In genomic region chr5:132498152-132498551, GRCh38 we compare ENCODE assay signal across 9 cellular contexts. TPM values are rescaled to one million over a fixed set of nuclear protein-coding genes. Genes with fewer than 3 reads are reported as not detected.
DNase-seq lines count a peak whose midpoint lies in the region; ATAC-seq and TF ChIP-seq lines count a peak whose summit lies in the region.
"Had no signal": no experiment of that assay in that cellular context is flagged by ENCODE, and none has a peak within 500 bp of the region (broad histone marks: within the 10 kb centered on the region; RNA-seq: fewer than 3 reads in every experiment).

No MANE protein-coding gene starts in this region.

- CTCF ChIA-PET in activated CD4-positive, alpha-beta T cell treated with anti-CD3 and anti-CD28 coated beads, Interleukin-2, amount 10 ng/mL, durations not matched to agents 7 days and 5 days (lab: Charles Lee): interaction anchor here (0.6 to 10.0 kb wide), 7 partner anchors 8 to 110 kb away, joined by 3 to 147 read pairs (median 5); no protein-coding TSS in a partner anchor

- H3K4me3 Mint-ChIP-seq in activated CD4-positive, alpha-beta T cell treated with anti-CD3 and anti-CD28 coated beads, Interleukin-2, amount 10 ng/mL, durations not matched to agents 7 days and 5 days: no peak overlapping the region

- DNase-seq in activated CD4-positive, alpha-beta T cell treated with anti-CD3 and anti-CD28 coated beads, Interleukin-2, amount 10 ng/mL, durations not matched to agents 7 days and 5 days: no peak
- DNase-seq in activated CD4-positive, alpha-beta T cell treated with anti-CD3 and anti-CD28 coated beads, Interleukin-2, amount 50 U/mL, for 4 hours: no peak
- peak; percentile 15 for DNase-seq in amniotic stem cell (lab: John Stamatoyannopoulos, UW)
- peak; percentile 39 to 88 for DNase-seq in lower leg skin (ENCODE audit: low spot score in 2 of 2)
- DNase-seq in thoracic aorta (ENCODE audit: low spot score): peak; percentile 30
- DNase-seq in pons (ENCODE audit: low spot score): no peak
- DNase-seq: cerebellar nuclear complex had no signal

- 40 to 62% methylated on average over 3 of the region's 3 CpGs for WGBS in lower leg skin, 2 donors

- ATAC-seq in thoracic aorta (ENCODE audit: insufficient number of reproducible peaks, low FRiP score, low read depth) (peak; percentile 13), GM19397 (IDR thresholded peaks at IDR 0.05; ENCODE audit: unreplicated experiment) (no peak), HG03135 (IDR thresholded peaks at IDR 0.05; ENCODE audit: unreplicated experiment) (no peak)

- H3K4me3 ChIP-seq in lower leg skin (ENCODE audit: low read depth, poor library complexity, severe bottlenecking): no peak overlapping the region
- H3K4me3 ChIP-seq in thoracic aorta: peak overlapping the region; percentile 85

- peak overlapping the region; percentile 98 for H3K27ac Mint-ChIP-seq in activated CD4-positive, alpha-beta T cell treated with anti-CD3 and anti-CD28 coated beads, Interleukin-2, amount 10 ng/mL, durations not matched to agents 7 days and 5 days

- H3K27me3 Mint-ChIP-seq in activated CD4-positive, alpha-beta T cell treated with anti-CD3 and anti-CD28 coated beads, Interleukin-2, amount 10 ng/mL, durations not matched to agents 7 days and 5 days: no peaks in the 10 kb centered on the region

- H3K9me3 Mint-ChIP-seq in activated CD4-positive, alpha-beta T cell treated with anti-CD3 and anti-CD28 coated beads, Interleukin-2, amount 10 ng/mL, durations not matched to agents 7 days and 5 days: no peaks in the 10 kb centered on the region

- TF ChIP-seq CTCF in lower leg skin (IDR thresholded peaks at IDR 0.05): no peak
- no peak for TF ChIP-seq CTCF in thoracic aorta (IDR thresholded peaks at IDR 0.05)

- H3K4me1 ChIP-seq in thoracic aorta (ENCODE audit: control insufficient read depth in 1 of 2, low read depth in 2 of 2): peaks cover 18 to 40% of the 10 kb centered on the region in 2 donors

- H3K36me3 Mint-ChIP-seq in activated CD4-positive, alpha-beta T cell treated with anti-CD3 and anti-CD28 coated beads, Interleukin-2, amount 10 ng/mL, durations not matched to agents 7 days and 5 days (ENCODE audit: low read depth): no peaks in the 10 kb centered on the region

- H3K9me3 ChIP-seq in thoracic aorta: no peaks in the 10 kb centered on the region

- POLR2A ChIA-PET in activated CD4-positive, alpha-beta T cell treated with anti-CD3 and anti-CD28 coated beads, Interleukin-2, amount 10 ng/mL, durations not matched to agents 7 days and 5 days (lab: Charles Lee): no interaction called here

- intact Hi-C loops in lower leg skin (cut with DNase I; ENCODE audit: low total_unique reads): no loop called here

- H3K27me3 ChIP-seq in thoracic aorta (replicated peaks; ENCODE audit: insufficient read depth): no peaks in the 10 kb centered on the region

- H3K36me3 ChIP-seq in thoracic aorta: no peaks in the 10 kb centered on the region

- no peak for TF ChIP-seq POLR2A in lower leg skin (IDR thresholded peaks at IDR 0.05)

- peak overlapping the region; percentile 94 to 95 for H3K27ac ChIP-seq in thoracic aorta

- H3K4me1 Mint-ChIP-seq in activated CD4-positive, alpha-beta T cell treated with anti-CD3 and anti-CD28 coated beads, Interleukin-2, amount 10 ng/mL, durations not matched to agents 7 days and 5 days: peaks cover 66% of the 10 kb centered on the region

RNA-seq across cellular contexts. Expression of gene IRF1, which starts 7.6 kb away (rescaled TPM):
- 100 to 1,000 TPM; 289 to 302 TPM for total RNA-seq in activated CD4-positive, alpha-beta T cell treated with anti-CD3 and anti-CD28 coated beads, Interleukin-2, amount 10 ng/mL, durations not matched to agents 7 days and 5 days
- 10 to 100 TPM in 3 of 4 donors, 1 to 10 TPM in 1; 9.6 to 15.0 (median 14.5) TPM for total RNA-seq in lower leg skin
- total RNA-seq in thoracic aorta: 10 to 100 TPM; 31.3 to 57.7 TPM

RNA-seq across cellular contexts. Expression of gene IL5, which starts 45.2 kb away (rescaled TPM):
- under 1 TPM; 0.25 to 0.33 TPM for total RNA-seq in activated CD4-positive, alpha-beta T cell treated with anti-CD3 and anti-CD28 coated beads, Interleukin-2, amount 10 ng/mL, durations not matched to agents 7 days and 5 days
- not detected for total RNA-seq in lower leg skin
- not detected for total RNA-seq in thoracic aorta

RNA-seq across cellular contexts. Expression of gene RAD50, which starts 58.6 kb away (rescaled TPM):
- 10 to 100 TPM; 33.3 to 38.5 TPM for total RNA-seq in activated CD4-positive, alpha-beta T cell treated with anti-CD3 and anti-CD28 coated beads, Interleukin-2, amount 10 ng/mL, durations not matched to agents 7 days and 5 days
- total RNA-seq in lower leg skin: 10 to 100 TPM; 21.7 to 37.1 (median 24.6) TPM
- total RNA-seq in thoracic aorta: 10 to 100 TPM; 28.4 to 32.7 TPM

Comparison
In these comparisons a context has a peak if more than half of its experiments do, and no peak if none do; other contexts are left out.
1. DNase-seq: peak in amniotic stem cell (single experiment), lower leg skin (2 of 2) and thoracic aorta (single experiment); none in activated CD4-positive, alpha-beta T cell treated with anti-CD3 and anti-CD28 coated beads, Interleukin-2, amount 10 ng/mL, durations not matched to agents 7 days and 5 days (single experiment), activated CD4-positive, alpha-beta T cell treated with anti-CD3 and anti-CD28 coated beads, Interleukin-2, amount 50 U/mL, for 4 hours (0 of 2) and pons (single experiment).
2. RNA of gene IRF1, which starts 7.6 kb away (total RNA-seq): 289 to 302 TPM in activated CD4-positive, alpha-beta T cell treated with anti-CD3 and anti-CD28 coated beads, Interleukin-2, amount 10 ng/mL, durations not matched to agents 7 days and 5 days; 31.3 to 57.7 TPM in thoracic aorta and 9.6 to 15.0 TPM in lower leg skin; every median in the first group is over 4 times any median in the second.